In genomic region chr14:55448146-55448614, GRCh38 we compare ENCODE assay signal across 8 cellular contexts. TPM values are rescaled to one million over a fixed set of nuclear protein-coding genes. Genes with fewer than 3 reads are reported as not detected.
DNase-seq lines count a peak whose midpoint lies in the region; ATAC-seq and TF ChIP-seq lines count a peak whose summit lies in the region.

No MANE protein-coding gene starts in this region.

- H3K9me3 Mint-ChIP-seq in MCF 10A (ENCODE audit: unreplicated experiment), result no peaks in the 10 kb centered on the region
- no peaks in the 10 kb centered on the region for H3K9me3 Mint-ChIP-seq in CD4-positive, alpha-beta memory T cell

- no peaks in the 10 kb centered on the region for H3K9me3 ChIP-seq in CD4-positive, alpha-beta memory T cell (ENCODE audit: control insufficient read depth in 1 of 2, low read length in 2 of 2)

- peak overlapping the region; percentile 81 for H3K27ac Mint-ChIP-seq in MCF 10A (ENCODE audit: low read depth, unreplicated experiment)
- H3K27ac Mint-ChIP-seq in CD4-positive, alpha-beta memory T cell, result no peak overlapping the region

- no peaks in the 10 kb centered on the region for H3K4me1 ChIP-seq in CD4-positive, alpha-beta memory T cell (ENCODE audit: insufficient read depth, low read length)

- TF ChIP-seq CTCF in MCF 10A (IDR thresholded peaks at IDR 0.05; ENCODE audit: unreplicated experiment) (no peak), omental fat pad (IDR thresholded peaks at IDR 0.05) (no peak)

- no peaks in the 10 kb centered on the region for H3K27me3 ChIP-seq in CD4-positive, alpha-beta memory T cell (ENCODE audit: insufficient read depth, low read length)

- H3K4me3 ChIP-seq in CD4-positive, alpha-beta memory T cell (ENCODE audit: low read length in 2 of 2), result no peak overlapping the region

- H3K36me3 Mint-ChIP-seq in MCF 10A (ENCODE audit: insufficient read depth, unreplicated experiment), result peaks cover 15% of the 10 kb centered on the region
- H3K36me3 Mint-ChIP-seq in CD4-positive, alpha-beta memory T cell, result no peaks in the 10 kb centered on the region

- ATAC-seq in omental fat pad (ENCODE audit: low FRiP score) (peak; percentile 96), GM19452 (IDR thresholded peaks at IDR 0.05; ENCODE audit: unreplicated experiment) (no peak)

- CTCF ChIA-PET in MCF 10A (lab: Yijun Ruan, JAX), result interaction anchor here (0.5 to 2.9 kb wide), 11 partner anchors 10 to 1025 kb away, joined by 3 to 24 read pairs (median 4); no protein-coding TSS in a partner anchor
- CTCF ChIA-PET in CD4-positive, alpha-beta memory T cell (lab: Charles Lee; ENCODE audit: partially characterized antibody), result interaction anchor here (0.8 to 5.1 kb wide), 7 partner anchors 10 to 1026 kb away, joined by 3 to 64 read pairs (median 11); no protein-coding TSS in a partner anchor

- BruUV-seq in MCF 10A (replicated peaks; lab: Mats Ljungman, UMichigan), result no TSS peak

- H3K4me1 Mint-ChIP-seq in MCF 10A (ENCODE audit: insufficient read depth, unreplicated experiment), result peaks cover 41% of the 10 kb centered on the region
- peaks cover 0 to 3% (median 1%) of the 10 kb centered on the region in 4 donors for H3K4me1 Mint-ChIP-seq in CD4-positive, alpha-beta memory T cell

- DNase-seq in DMS53 treated with DMSO at 0.1 percent for 48 hours (lab: John Stamatoyannopoulos, UW; ENCODE audit: unreplicated experiment), result peak; percentile 3
- peak; percentile 97 for DNase-seq in LHCN-M2 (ENCODE audit: low read depth)
- peak; percentile 98 for DNase-seq in MCF 10A (ENCODE audit: unreplicated experiment)
- DNase-seq in omental fat pad (ENCODE audit: low spot score), result no peak
- no peak for DNase-seq in inferior parietal cortex (ENCODE audit: extremely low spot score)
- DNase-seq in CD4-positive, alpha-beta memory T cell, result no peak
- no peak for DNase-seq in Kasumi-1 (lab: John Stamatoyannopoulos, UW)

- no peaks in the 10 kb centered on the region for H3K36me3 ChIP-seq in CD4-positive, alpha-beta memory T cell (ENCODE audit: insufficient read depth, low read length)

- intact Hi-C loops in MCF 10A (cut with micrococcal nuclease), result loop anchor here (5.0 kb wide), 2 partner anchors 239 to 894 kb away; no protein-coding TSS in a partner anchor
- intact Hi-C loops in CD4-positive, alpha-beta memory T cell (cut with micrococcal nuclease), result loop anchor here (10.0 kb wide), 1 partner anchor 1867 kb away; no protein-coding TSS in a partner anchor

- no peaks in the 10 kb centered on the region for H3K27me3 Mint-ChIP-seq in MCF 10A (ENCODE audit: insufficient read depth, unreplicated experiment)
- H3K27me3 Mint-ChIP-seq in CD4-positive, alpha-beta memory T cell, result no peaks in the 10 kb centered on the region

- POLR2A ChIA-PET in MCF 10A (lab: Yijun Ruan, JAX), result interaction anchor here (0.6 to 2.2 kb wide), 12 partner anchors 10 to 200 kb away, joined by 3 to 10 read pairs (median 3); partner anchors contain the start of gene KTN1
- POLR2A ChIA-PET in CD4-positive, alpha-beta memory T cell (lab: Charles Lee; ENCODE audit: partially characterized antibody), result no interaction called here

- H3K27ac ChIP-seq in CD4-positive, alpha-beta memory T cell (ENCODE audit: low read depth, low read length), result no peak overlapping the region

- H3K4me3 Mint-ChIP-seq in MCF 10A (ENCODE audit: unreplicated experiment), result peak overlapping the region; percentile 23
- no peak overlapping the region for H3K4me3 Mint-ChIP-seq in CD4-positive, alpha-beta memory T cell

RNA-seq across cellular contexts. Expression of gene TBPL2, which starts 7.8 kb away (rescaled TPM):
- total RNA-seq in LHCN-M2 (2014; rRNA removed), result not detected in 2 replicates
- polyA plus RNA-seq in LHCN-M2 (2012), result not detected
- not detected in 2 replicates for total RNA-seq in MCF 10A (2022)
- not detected for total RNA-seq in omental fat pad
- total RNA-seq in CD4-positive, alpha-beta memory T cell, result not detected
- polyA plus RNA-seq in CD4-positive, alpha-beta memory T cell, result not detected

RNA-seq across cellular contexts. Expression of gene ATG14, which starts 36.5 kb away (rescaled TPM):
- 9.0 and 9.5 TPM in 2 replicates for total RNA-seq in LHCN-M2 (2014; rRNA removed)
- polyA plus RNA-seq in LHCN-M2 (2012), result 3.8 TPM
- total RNA-seq in MCF 10A (2022), result 6.5 and 6.6 TPM in 2 replicates
- total RNA-seq in omental fat pad, result 10 to 100 TPM in 1 of 4 donors, 1 to 10 TPM in 3; 7.3 to 14.8 (median 8.0) TPM
- total RNA-seq in CD4-positive, alpha-beta memory T cell, result 10 to 100 TPM; 18.3 to 18.4 TPM
- 1 to 10 TPM; 2.5 to 8.3 TPM for polyA plus RNA-seq in CD4-positive, alpha-beta memory T cell

Comparison
In these comparisons a context has a peak if more than half of its experiments do, and no peak if none do; other contexts are left out.
1. DNase-seq: peak in DMS53 treated with DMSO at 0.1 percent for 48 hours (single experiment), LHCN-M2 (single experiment) and MCF 10A (single experiment); none in omental fat pad (single experiment), inferior parietal cortex (single experiment), CD4-positive, alpha-beta memory T cell (0 of 5) and Kasumi-1 (0 of 2).